8 cellular contexts compared by ENCODE assay signal in the genomic region with DNA sequence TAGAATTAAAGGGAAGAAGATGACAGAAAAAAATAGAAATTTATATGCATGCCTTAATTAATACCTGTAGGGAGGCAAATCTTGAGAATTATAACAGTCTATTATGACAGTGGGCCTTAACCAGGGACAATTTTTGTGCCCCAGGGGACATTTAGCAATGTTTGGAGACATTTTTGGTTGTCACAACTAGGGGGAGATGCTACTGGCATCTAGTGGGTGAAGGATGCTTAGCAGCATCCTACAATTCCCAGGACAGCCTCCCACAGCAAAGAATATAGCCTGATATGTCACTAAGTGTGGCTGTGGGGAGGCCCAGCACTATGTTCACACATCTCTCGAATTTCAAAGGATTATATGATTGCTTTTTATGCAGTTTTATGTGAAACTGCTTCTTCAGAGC. TPM values are rescaled to one million over a fixed set of nuclear protein-coding genes. Genes with fewer than 3 reads are reported as not detected.
DNase-seq lines count a peak whose midpoint lies in the region; ATAC-seq lines count a peak whose summit lies in the region.

No MANE protein-coding gene starts in this region.

- H3K36me3 ChIP-seq in CD4-positive, alpha-beta memory T cell (ENCODE audit: insufficient read depth, low read length), result no peaks in the 10 kb centered on the region

- intact Hi-C loops in CD4-positive, alpha-beta memory T cell (cut with micrococcal nuclease), result loop anchor here (10.0 kb wide), 1 partner anchor 180 kb away; no protein-coding TSS in a partner anchor

- H3K4me1 ChIP-seq in CD4-positive, alpha-beta memory T cell (ENCODE audit: insufficient read depth, low read length), result no peaks in the 10 kb centered on the region

- H3K27me3 ChIP-seq in CD4-positive, alpha-beta memory T cell (ENCODE audit: insufficient read depth, low read length), result no peaks in the 10 kb centered on the region

- POLR2A ChIA-PET in CD4-positive, alpha-beta memory T cell (lab: Charles Lee; ENCODE audit: partially characterized antibody), result no interaction called here

- H3K27me3 Mint-ChIP-seq in activated naive CD8-positive, alpha-beta T cell treated with anti-CD3 and anti-CD28 coated beads, Interleukin-2, amount 50 U/mL, for 24 hours, result no peaks in the 10 kb centered on the region
- H3K27me3 Mint-ChIP-seq in memory B cell, result no peaks in the 10 kb centered on the region
- no peaks in the 10 kb centered on the region for H3K27me3 Mint-ChIP-seq in CD4-positive, alpha-beta memory T cell

- H3K4me3 ChIP-seq in CD4-positive, alpha-beta memory T cell (ENCODE audit: low read length in 2 of 2), result no peak overlapping the region

- H3K4me3 Mint-ChIP-seq in activated naive CD8-positive, alpha-beta T cell treated with anti-CD3 and anti-CD28 coated beads, Interleukin-2, amount 50 U/mL, for 24 hours, result no peak overlapping the region
- peak overlapping the region; percentile 71 for H3K4me3 Mint-ChIP-seq in memory B cell
- no peak overlapping the region for H3K4me3 Mint-ChIP-seq in CD4-positive, alpha-beta memory T cell

- H3K4me1 Mint-ChIP-seq in activated naive CD8-positive, alpha-beta T cell treated with anti-CD3 and anti-CD28 coated beads, Interleukin-2, amount 50 U/mL, for 24 hours, result peaks cover 41% of the 10 kb centered on the region
- peaks cover 18% of the 10 kb centered on the region for H3K4me1 Mint-ChIP-seq in memory B cell
- peaks cover 7 to 19% (median 10%) of the 10 kb centered on the region in 4 donors for H3K4me1 Mint-ChIP-seq in CD4-positive, alpha-beta memory T cell

- DNase-seq in NCI-H748 (lab: John Stamatoyannopoulos, UW; ENCODE audit: unreplicated experiment), result peak; percentile 20
- DNase-seq in NCI-H748 treated with DMSO at 0.1 percent for 48 hours (lab: John Stamatoyannopoulos, UW), result no peak
- peak; percentile 44 for DNase-seq in LHCN-M2 (ENCODE audit: low read depth)
- DNase-seq in activated naive CD8-positive, alpha-beta T cell treated with anti-CD3 and anti-CD28 coated beads, Interleukin-2, amount 50 U/mL, for 24 hours, result no peak
- no peak for DNase-seq in memory B cell (ENCODE audit: low spot score in 2 of 2)
- no peak for DNase-seq in CD4-positive, alpha-beta memory T cell
- DNase-seq in ureter (ENCODE audit: low spot score), result no peak

- H3K27ac Mint-ChIP-seq in activated naive CD8-positive, alpha-beta T cell treated with anti-CD3 and anti-CD28 coated beads, Interleukin-2, amount 50 U/mL, for 24 hours, result peak overlapping the region; percentile 82
- peak overlapping the region; percentile 88 for H3K27ac Mint-ChIP-seq in memory B cell
- peak overlapping the region in 2 of 7 donors; percentile 38 to 78 for H3K27ac Mint-ChIP-seq in CD4-positive, alpha-beta memory T cell

- no peaks in the 10 kb centered on the region for H3K9me3 Mint-ChIP-seq in activated naive CD8-positive, alpha-beta T cell treated with anti-CD3 and anti-CD28 coated beads, Interleukin-2, amount 50 U/mL, for 24 hours
- H3K9me3 Mint-ChIP-seq in memory B cell, result no peaks in the 10 kb centered on the region
- H3K9me3 Mint-ChIP-seq in CD4-positive, alpha-beta memory T cell, result no peaks in the 10 kb centered on the region

- peaks cover 3% of the 10 kb centered on the region for H3K36me3 Mint-ChIP-seq in activated naive CD8-positive, alpha-beta T cell treated with anti-CD3 and anti-CD28 coated beads, Interleukin-2, amount 50 U/mL, for 24 hours (ENCODE audit: low read depth)
- no peaks in the 10 kb centered on the region for H3K36me3 Mint-ChIP-seq in memory B cell
- H3K36me3 Mint-ChIP-seq in CD4-positive, alpha-beta memory T cell, result peaks cover 4 to 7% of the 10 kb centered on the region in 2 donors

- no peak overlapping the region for H3K27ac ChIP-seq in CD4-positive, alpha-beta memory T cell (ENCODE audit: low read depth, low read length)

- H3K9me3 ChIP-seq in CD4-positive, alpha-beta memory T cell (ENCODE audit: control insufficient read depth in 1 of 2, low read length in 2 of 2), result no peaks in the 10 kb centered on the region

- CTCF ChIA-PET in CD4-positive, alpha-beta memory T cell (lab: Charles Lee; ENCODE audit: partially characterized antibody), result no interaction called here

- ATAC-seq in activated naive CD8-positive, alpha-beta T cell treated with anti-CD3 and anti-CD28 coated beads, Interleukin-2, amount 50 U/mL, for 24 hours, result peak; percentile 57
- ATAC-seq in memory B cell (ENCODE audit: low read depth), result peak; percentile 22
- ATAC-seq in HG03039 (IDR thresholded peaks at IDR 0.05; ENCODE audit: unreplicated experiment), result no peak

RNA-seq across cellular contexts. Expression of a gene that starts 10.5 kb away (rescaled TPM):
- total RNA-seq in LHCN-M2 (2014; rRNA removed), result not detected in 2 replicates
- polyA plus RNA-seq in LHCN-M2 (2012), result 0.02 TPM
- total RNA-seq in CD4-positive, alpha-beta memory T cell, result not detected
- polyA plus RNA-seq in CD4-positive, alpha-beta memory T cell, result under 1 TPM; 0.13 to 0.37 TPM
- 0.26 TPM for total RNA-seq in ureter

RNA-seq across cellular contexts. Expression of a gene that starts 45.8 kb away (rescaled TPM):
- not detected in 2 replicates for total RNA-seq in LHCN-M2 (2014; rRNA removed)
- not detected for polyA plus RNA-seq in LHCN-M2 (2012)
- under 1 TPM in 1 of 2 experiments, not detected in 1; 0.28 TPM for total RNA-seq in CD4-positive, alpha-beta memory T cell
- polyA plus RNA-seq in CD4-positive, alpha-beta memory T cell, result under 1 TPM; 0.35 to 0.53 TPM
- total RNA-seq in ureter, result 7.1 TPM

Comparison
In these comparisons a context has a peak if more than half of its experiments do, and no peak if none do; other contexts are left out.
1. DNase-seq: peak in NCI-H748 (single experiment) and LHCN-M2 (single experiment); none in NCI-H748 treated with DMSO at 0.1 percent for 48 hours (single experiment), activated naive CD8-positive, alpha-beta T cell treated with anti-CD3 and anti-CD28 coated beads, Interleukin-2, amount 50 U/mL, for 24 hours (single experiment), memory B cell (0 of 2), CD4-positive, alpha-beta memory T cell (0 of 5) and ureter (single experiment).